In genomic region chr17:38750044-38750311, GRCh38 we compare ENCODE assay signal across 8 cellular contexts. TPM values are rescaled to one million over a fixed set of nuclear protein-coding genes. Genes with fewer than 3 reads are reported as not detected.
DNase-seq lines count a peak whose midpoint lies in the region; ATAC-seq, FAIRE-seq and TF ChIP-seq lines count a peak whose summit lies in the region.

No MANE protein-coding gene starts in this region.

- H3K4me1 ChIP-seq in astrocyte (ENCODE audit: insufficient read depth, low read length) (peaks cover 45% of the 10 kb centered on the region), liver (ENCODE audit: control insufficient read depth in 4 of 4, insufficient read depth in 4 of 4, low read length in 3 of 4) (peaks cover 17 to 53% (median 45%) of the 10 kb centered on the region in 4 donors), thoracic aorta (ENCODE audit: control insufficient read depth in 1 of 2, low read depth in 2 of 2) (peaks cover 27 to 50% of the 10 kb centered on the region in 2 donors)

- peaks cover 37% of the 10 kb centered on the region for H4K20me1 ChIP-seq in astrocyte (ENCODE audit: insufficient read depth, low read length)

- H3K4me1 Mint-ChIP-seq in activated CD4-positive, alpha-beta T cell treated with anti-CD3 and anti-CD28 coated beads, Interleukin-2, amount 10 ng/mL, durations not matched to agents 7 days and 5 days, result peaks cover 51% of the 10 kb centered on the region
- H3K4me1 Mint-ChIP-seq in astrocyte (ENCODE audit: low read depth, unreplicated experiment), result peaks cover 27% of the 10 kb centered on the region

- peak overlapping the region; percentile 76 for H2AFZ ChIP-seq in astrocyte (ENCODE audit: low read depth, low read length)

- H3K36me3 ChIP-seq in astrocyte (ENCODE audit: insufficient read depth, low read length), result peaks cover 5% of the 10 kb centered on the region
- peaks cover 0 to 4% (median 2%) of the 10 kb centered on the region in 4 donors for H3K36me3 ChIP-seq in liver (ENCODE audit: control insufficient read depth in 4 of 4, insufficient read depth in 3 of 4, low read depth in 1 of 4, low read length in 3 of 4)
- no peaks in the 10 kb centered on the region for H3K36me3 ChIP-seq in thoracic aorta

- ATAC-seq in thoracic aorta (ENCODE audit: insufficient number of reproducible peaks, low FRiP score, low read depth), result no peak
- no peak for ATAC-seq in HG02759 (IDR thresholded peaks at IDR 0.05; ENCODE audit: unreplicated experiment)
- ATAC-seq in GM21723 (IDR thresholded peaks at IDR 0.05; ENCODE audit: unreplicated experiment), result no peak

- WGBS in liver, result 8% methylated on average over 12 of the region's 12 CpGs

- DNase-seq in activated CD4-positive, alpha-beta T cell treated with anti-CD3 and anti-CD28 coated beads, Interleukin-2, amount 10 ng/mL, durations not matched to agents 7 days and 5 days, result no peak
- no peak for DNase-seq in activated CD4-positive, alpha-beta T cell treated with anti-CD3 and anti-CD28 coated beads for 1 hour
- no peak for DNase-seq in astrocyte (ENCODE audit: low read depth)
- no peak for DNase-seq in thoracic aorta (ENCODE audit: low spot score)
- DNase-seq in GF-D8 (lab: John Stamatoyannopoulos, UW), result no peak

- no peaks in the 10 kb centered on the region for H3K9me3 Mint-ChIP-seq in activated CD4-positive, alpha-beta T cell treated with anti-CD3 and anti-CD28 coated beads, Interleukin-2, amount 10 ng/mL, durations not matched to agents 7 days and 5 days
- H3K9me3 Mint-ChIP-seq in astrocyte (ENCODE audit: unreplicated experiment), result peaks cover 2% of the 10 kb centered on the region

- CTCF ChIA-PET in activated CD4-positive, alpha-beta T cell treated with anti-CD3 and anti-CD28 coated beads, Interleukin-2, amount 10 ng/mL, durations not matched to agents 7 days and 5 days (lab: Charles Lee), result interaction anchor here (0.8 kb wide), 1 partner anchor 10 kb away, joined by 3 read pairs; no protein-coding TSS in a partner anchor

- POLR2A ChIA-PET in activated CD4-positive, alpha-beta T cell treated with anti-CD3 and anti-CD28 coated beads, Interleukin-2, amount 10 ng/mL, durations not matched to agents 7 days and 5 days (lab: Charles Lee), result no interaction called here

- no peak overlapping the region for H3K27ac Mint-ChIP-seq in activated CD4-positive, alpha-beta T cell treated with anti-CD3 and anti-CD28 coated beads, Interleukin-2, amount 10 ng/mL, durations not matched to agents 7 days and 5 days
- peak overlapping the region; percentile 55 for H3K27ac Mint-ChIP-seq in astrocyte (ENCODE audit: unreplicated experiment)

- FAIRE-seq in astrocyte (lab: Jason Lieb, UNC), result no peak

- peak overlapping the region; percentile 61 for H3K4me3 ChIP-seq in astrocyte (ENCODE audit: insufficient read depth, low read depth, low read length)
- H3K4me3 ChIP-seq in liver (ENCODE audit: low read depth in 1 of 3, low read length in 3 of 3), result peak overlapping the region; percentile 19 to 71 (median 60)
- peak overlapping the region; percentile 92 for H3K4me3 ChIP-seq in thoracic aorta

- no peak for TF ChIP-seq RAD21 in liver (IDR thresholded peaks at IDR 0.05)

- TF ChIP-seq CTCF in astrocyte (IDR thresholded peaks at IDR 0.05; ENCODE audit: insufficient read depth, low read depth, low read length) (no peak), liver (IDR thresholded peaks at IDR 0.05; ENCODE audit: low read depth, low read length, missing input control) (no peak), thoracic aorta (IDR thresholded peaks at IDR 0.05) (no peak)

- peaks cover 58% of the 10 kb centered on the region for H3K79me2 ChIP-seq in astrocyte (ENCODE audit: insufficient read depth, low read length)

- H3K4me3 Mint-ChIP-seq in activated CD4-positive, alpha-beta T cell treated with anti-CD3 and anti-CD28 coated beads, Interleukin-2, amount 10 ng/mL, durations not matched to agents 7 days and 5 days, result peak overlapping the region; percentile 8
- peak overlapping the region; percentile 99 for H3K4me3 Mint-ChIP-seq in astrocyte (ENCODE audit: unreplicated experiment)

- H3K27me3 ChIP-seq in astrocyte (ENCODE audit: insufficient read depth, low read length) (no peaks in the 10 kb centered on the region), liver (ENCODE audit: control insufficient read depth in 4 of 4, insufficient read depth in 4 of 4, low read length in 3 of 4) (no peaks in the 10 kb centered on the region), thoracic aorta (replicated peaks; ENCODE audit: insufficient read depth) (no peaks in the 10 kb centered on the region)

- H3K9me3 ChIP-seq in astrocyte (ENCODE audit: insufficient read depth, low read depth, low read length), result no peaks in the 10 kb centered on the region
- H3K9me3 ChIP-seq in liver (ENCODE audit: control insufficient read depth in 4 of 4, low read length in 3 of 4), result no peaks in the 10 kb centered on the region
- no peaks in the 10 kb centered on the region for H3K9me3 ChIP-seq in thoracic aorta

- H3K36me3 Mint-ChIP-seq in activated CD4-positive, alpha-beta T cell treated with anti-CD3 and anti-CD28 coated beads, Interleukin-2, amount 10 ng/mL, durations not matched to agents 7 days and 5 days (ENCODE audit: low read depth), result peaks cover 18% of the 10 kb centered on the region
- peaks cover 3% of the 10 kb centered on the region for H3K36me3 Mint-ChIP-seq in astrocyte (ENCODE audit: low read depth, unreplicated experiment)

- H3K9ac ChIP-seq in astrocyte (ENCODE audit: low read length) (peak overlapping the region; percentile 72), liver (ENCODE audit: low read depth in 1 of 2, low read length in 2 of 2) (no peak overlapping the region)

- peak overlapping the region; percentile 92 for H3K4me2 ChIP-seq in astrocyte (ENCODE audit: low read length)

- peaks cover 51% of the 10 kb centered on the region for H3K27me3 Mint-ChIP-seq in activated CD4-positive, alpha-beta T cell treated with anti-CD3 and anti-CD28 coated beads, Interleukin-2, amount 10 ng/mL, durations not matched to agents 7 days and 5 days
- no peaks in the 10 kb centered on the region for H3K27me3 Mint-ChIP-seq in astrocyte (ENCODE audit: low read depth, unreplicated experiment)

- H3K27ac ChIP-seq in astrocyte (ENCODE audit: low read depth, low read length), result no peak overlapping the region
- H3K27ac ChIP-seq in liver (ENCODE audit: low read depth in 1 of 2, low read length in 2 of 2), result peak overlapping the region in 1 of 2 donors; percentile 69
- peak overlapping the region; percentile 85 to 99 for H3K27ac ChIP-seq in thoracic aorta

TF ChIP-seq in liver, 16 proteins besides CTCF, POLR2A, EP300 and RAD21:
- TF ChIP-seq HNF4G (IDR thresholded peaks at IDR 0.05), result no peak
- no peak for TF ChIP-seq TAF1 (conservative IDR thresholded peaks at IDR 0.05)
- no peak for TF ChIP-seq RXRA (IDR thresholded peaks at IDR 0.05)
- TF ChIP-seq HNF4A (conservative IDR thresholded peaks at IDR 0.05), result no peak
- TF ChIP-seq, protein P1, sequence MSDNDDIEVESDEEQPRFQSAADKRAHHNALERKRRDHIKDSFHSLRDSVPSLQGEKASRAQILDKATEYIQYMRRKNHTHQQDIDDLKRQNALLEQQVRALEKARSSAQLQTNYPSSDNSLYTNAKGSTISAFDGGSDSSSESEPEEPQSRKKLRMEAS (IDR thresholded peaks at IDR 0.05), result no peak
- TF ChIP-seq NR2F2 (IDR thresholded peaks at IDR 0.05), result peak; percentile 6
- TF ChIP-seq JUND (IDR thresholded peaks at IDR 0.05), result no peak

RNA-seq across cellular contexts. Expression of gene PCGF2, which starts 1.8 kb away (rescaled TPM):
- under 1 TPM; 0.22 to 0.23 TPM for total RNA-seq in activated CD4-positive, alpha-beta T cell treated with anti-CD3 and anti-CD28 coated beads, Interleukin-2, amount 10 ng/mL, durations not matched to agents 7 days and 5 days
- total RNA-seq in astrocyte, result 68.2 and 73.7 TPM in 2 replicates
- total RNA-seq in liver, result 1 to 10 TPM; 1.2 to 2.2 TPM
- 1 to 10 TPM; 1.3 to 3.2 TPM for polyA plus RNA-seq in liver
- 10 to 100 TPM; 14.1 to 28.4 TPM for total RNA-seq in thoracic aorta

RNA-seq across cellular contexts. Expression of gene PSMB3, which starts 2.6 kb away (rescaled TPM):
- total RNA-seq in activated CD4-positive, alpha-beta T cell treated with anti-CD3 and anti-CD28 coated beads, Interleukin-2, amount 10 ng/mL, durations not matched to agents 7 days and 5 days, result 100 to 1,000 TPM; 262 to 294 TPM
- 166 and 191 TPM in 2 replicates for total RNA-seq in astrocyte
- 100 to 1,000 TPM; 121 to 137 TPM for total RNA-seq in liver
- polyA plus RNA-seq in liver, result 100 to 1,000 TPM; 200 to 279 TPM
- 100 to 1,000 TPM; 108 to 124 TPM for total RNA-seq in thoracic aorta

RNA-seq across cellular contexts. Expression of gene CISD3, which starts 19.8 kb away (rescaled TPM):
- total RNA-seq in activated CD4-positive, alpha-beta T cell treated with anti-CD3 and anti-CD28 coated beads, Interleukin-2, amount 10 ng/mL, durations not matched to agents 7 days and 5 days, result 10 to 100 TPM; 45.7 to 46.3 TPM
- total RNA-seq in astrocyte, result 12.0 and 13.1 TPM in 2 replicates
- total RNA-seq in liver, result 1 to 10 TPM; 4.5 to 9.0 TPM
- polyA plus RNA-seq in liver, result 100 to 1,000 TPM in 1 of 2 donors, 10 to 100 TPM in 1; 65.6 to 152 TPM
- 1 to 10 TPM; 9.3 to 9.6 TPM for total RNA-seq in thoracic aorta

RNA-seq across cellular contexts. Expression of gene MLLT6, which starts 44.9 kb away (rescaled TPM):
- total RNA-seq in activated CD4-positive, alpha-beta T cell treated with anti-CD3 and anti-CD28 coated beads, Interleukin-2, amount 10 ng/mL, durations not matched to agents 7 days and 5 days, result 100 to 1,000 TPM; 251 to 264 TPM
- 18.1 and 20.9 TPM in 2 replicates for total RNA-seq in astrocyte
- 10 to 100 TPM in 1 of 2 donors, 1 to 10 TPM in 1; 8.5 to 22.8 TPM for total RNA-seq in liver
- polyA plus RNA-seq in liver, result 1 to 10 TPM; 3.3 to 7.7 TPM
- total RNA-seq in thoracic aorta, result 100 to 1,000 TPM; 113 to 201 TPM

RNA-seq across cellular contexts. Expression of gene PIP4K2B, which starts 49.4 kb away (rescaled TPM):
- 10 to 100 TPM; 49.4 to 52.6 TPM for total RNA-seq in activated CD4-positive, alpha-beta T cell treated with anti-CD3 and anti-CD28 coated beads, Interleukin-2, amount 10 ng/mL, durations not matched to agents 7 days and 5 days
- total RNA-seq in astrocyte, result 54.4 and 58.2 TPM in 2 replicates
- total RNA-seq in liver, result 10 to 100 TPM; 18.2 to 21.5 TPM
- 1 to 10 TPM; 2.4 to 9.0 TPM for polyA plus RNA-seq in liver
- total RNA-seq in thoracic aorta, result 10 to 100 TPM; 56.9 to 82.0 TPM

Comparison
In these comparisons a context has a peak if more than half of its experiments do, and no peak if none do; other contexts are left out.
1. RNA of gene PCGF2, which starts 1.8 kb away (total RNA-seq): 68.2 to 73.7 TPM in astrocyte and 14.1 to 28.4 TPM in thoracic aorta; 1.2 to 2.2 TPM in liver and 0.22 to 0.23 TPM in activated CD4-positive, alpha-beta T cell treated with anti-CD3 and anti-CD28 coated beads, Interleukin-2, amount 10 ng/mL, durations not matched to agents 7 days and 5 days; every median in the first group is over 4 times any median in the second.
2. Peak in every context shown above with its lines, with median percentiles within 50 percentile points of each other: H3K4me3 ChIP-seq.